Comparison of ENCODE assay signal across 8 cellular contexts in the genomic region with DNA sequence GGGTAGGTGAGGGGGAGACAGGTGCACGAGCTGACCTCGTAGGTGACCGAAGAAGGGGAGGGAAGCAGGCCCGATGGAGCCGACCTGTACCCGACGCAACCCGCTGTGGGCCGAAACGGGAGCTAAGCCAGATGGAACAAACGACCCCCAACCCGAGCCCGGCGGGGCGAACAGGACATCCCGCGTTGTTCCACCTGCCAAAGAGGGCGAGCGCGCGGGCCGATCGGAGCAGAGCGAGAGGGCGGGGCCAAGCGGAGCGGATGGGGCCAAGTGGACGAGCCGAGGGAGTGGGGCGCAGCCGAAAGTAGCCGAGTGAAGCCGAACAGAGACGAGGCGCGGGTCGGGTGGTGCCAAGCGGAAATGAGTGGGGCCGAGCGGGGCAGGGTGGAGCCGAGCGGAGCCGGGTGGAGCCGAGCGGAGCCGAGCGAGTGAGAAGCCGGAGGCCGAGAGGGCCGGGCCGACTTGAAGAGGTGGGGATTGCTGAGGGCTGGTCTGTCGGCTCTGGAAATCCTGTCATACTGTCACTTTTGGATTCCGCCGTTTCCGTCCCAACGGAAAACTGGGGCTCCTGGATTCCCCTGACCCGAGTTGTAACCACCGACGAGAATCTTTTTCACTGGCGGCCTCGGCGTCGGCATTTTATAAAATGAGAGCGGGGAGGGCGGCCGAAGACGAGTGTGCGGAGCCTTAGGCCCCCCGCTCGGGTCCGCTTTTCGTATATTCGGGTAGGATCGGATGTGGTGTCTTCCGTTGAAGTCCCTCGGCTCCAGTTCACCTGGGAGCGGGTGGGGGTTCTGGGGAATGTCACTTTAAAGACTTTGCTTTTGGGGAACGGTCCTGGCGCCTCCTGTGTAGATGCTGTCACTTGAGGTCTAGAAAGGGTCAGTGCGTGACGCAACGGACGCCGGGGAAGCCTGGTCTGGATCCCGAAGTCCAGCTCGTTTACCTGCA. TPM values are rescaled to one million over a fixed set of nuclear protein-coding genes. Genes with fewer than 3 reads are reported as not detected.
DNase-seq lines count a peak whose midpoint lies in the region; TF ChIP-seq lines count a peak whose summit lies in the region.

No MANE protein-coding gene starts in this region.

- H3K9ac ChIP-seq in Loucy (ENCODE audit: low read depth, low read length, poor library complexity, severe bottlenecking) = peak overlapping the region; percentile 67
- peak overlapping the region; percentile 69 for H3K9ac ChIP-seq in rectal smooth muscle tissue (ENCODE audit: low read length)

- peak overlapping the region; percentile 96 for H2AFZ ChIP-seq in Loucy (ENCODE audit: low read length)

- 0 out of 2 replicates have a peak, but pooled peaks cover under 1% of the 10 kb centered on the region for H3K9me3 ChIP-seq in Loucy (ENCODE audit: insufficient read depth, low read depth, low read length)
- H3K9me3 ChIP-seq in vagina = no peaks in the 10 kb centered on the region

- peak in 1 of 2 donors; percentile 75 for TF ChIP-seq POLR2A in vagina (IDR thresholded peaks at IDR 0.05)

- intact Hi-C loops in vagina (cut with DNase I) = loop anchor here (10.0 kb wide), 2 partner anchors 239 to 569 kb away; no protein-coding TSS in a partner anchor

- H3F3A ChIP-seq in Loucy (ENCODE audit: low read depth) = no peaks in the 10 kb centered on the region

- peak; percentile 91 for DNase-seq in G401 (ENCODE audit: low spot score)
- peak; percentile 98 for DNase-seq in H7
- DNase-seq in T-helper 22 cell (ENCODE audit: low read depth) = peak; percentile 86
- DNase-seq in astrocyte of the hippocampus (ENCODE audit: low read depth, low spot score) = peak; percentile 96
- DNase-seq in hepatic stellate cell (ENCODE audit: low spot score) = peak; percentile 84
- peak; percentile 93 to 96 for DNase-seq in vagina (ENCODE audit: extremely low spot score in 2 of 2)

- in situ Hi-C loops in G401 (cut with HindIII; ENCODE audit: low sequenced_read_pairs) = no loop called here

- TF ChIP-seq CTCF in Loucy (conservative IDR thresholded peaks at IDR 0.05; ENCODE audit: low read length) = no peak
- no peak for TF ChIP-seq CTCF in vagina (IDR thresholded peaks at IDR 0.05)

- H4K20me1 ChIP-seq in Loucy (ENCODE audit: insufficient read depth, low read length, poor library complexity, severe bottlenecking) = no peaks in the 10 kb centered on the region

- H3K4me3 ChIP-seq in H7 (ENCODE audit: insufficient read depth, low read depth, low read length) (peak overlapping the region; percentile 61), Loucy (ENCODE audit: low read length, poor library complexity, severe bottlenecking) (peak overlapping the region; percentile 70), rectal smooth muscle tissue (ENCODE audit: low read length) (peak overlapping the region; percentile 80), vagina (peak overlapping the region; percentile 61 to 73)

- peak overlapping the region; percentile 72 for H3K4me2 ChIP-seq in Loucy (ENCODE audit: low read depth, low read length, poor library complexity, severe bottlenecking)

- H3K9me2 ChIP-seq in Loucy (replicated peaks; ENCODE audit: low read depth, low read length) = no peaks in the 10 kb centered on the region

- H3K4me1 ChIP-seq in Loucy (ENCODE audit: insufficient read depth, low read length, poor library complexity, severe bottlenecking) = peaks cover 12% of the 10 kb centered on the region
- no peaks in the 10 kb centered on the region for H3K4me1 ChIP-seq in rectal smooth muscle tissue (ENCODE audit: control insufficient read depth, insufficient read depth, low read length)
- peaks cover 33% of the 10 kb centered on the region for H3K4me1 ChIP-seq in vagina

- H3K27me3 ChIP-seq in H7 (ENCODE audit: control insufficient read depth, insufficient read depth, low read length) (peaks cover 22% of the 10 kb centered on the region), Loucy (ENCODE audit: insufficient read depth, low read length, poor library complexity, severe bottlenecking) (peaks cover 26% of the 10 kb centered on the region), rectal smooth muscle tissue (ENCODE audit: control insufficient read depth, insufficient read depth, low read length) (no peaks in the 10 kb centered on the region), vagina (no peaks in the 10 kb centered on the region)

- H3K36me3 ChIP-seq in H7 (replicated peaks; ENCODE audit: control insufficient read depth, insufficient read depth, low read length) = no peaks in the 10 kb centered on the region
- no peaks in the 10 kb centered on the region for H3K36me3 ChIP-seq in Loucy (ENCODE audit: insufficient read depth, low read length)
- H3K36me3 ChIP-seq in rectal smooth muscle tissue (ENCODE audit: control insufficient read depth, insufficient read depth, low read length) = no peaks in the 10 kb centered on the region
- no peaks in the 10 kb centered on the region for H3K36me3 ChIP-seq in vagina

- no peaks in the 10 kb centered on the region for H3K79me2 ChIP-seq in Loucy (ENCODE audit: insufficient read depth, low read length)

- H3K27ac ChIP-seq in rectal smooth muscle tissue (ENCODE audit: low read depth, low read length) = no peak overlapping the region
- peak overlapping the region; percentile 65 for H3K27ac ChIP-seq in vagina

RNA-seq across cellular contexts. Expression of a gene that starts 15.6 kb away (rescaled TPM):
- not detected in 2 replicates for total RNA-seq in G401 (2014; rRNA removed; shearing (Covaris generic))
- total RNA-seq in H7 (2014; rRNA removed; shearing (Covaris generic)) = 0.04 and 0.07 TPM in 2 replicates
- total RNA-seq in vagina = not detected
